Comparison of ENCODE assay signal across 15 cellular contexts in the genomic region with DNA sequence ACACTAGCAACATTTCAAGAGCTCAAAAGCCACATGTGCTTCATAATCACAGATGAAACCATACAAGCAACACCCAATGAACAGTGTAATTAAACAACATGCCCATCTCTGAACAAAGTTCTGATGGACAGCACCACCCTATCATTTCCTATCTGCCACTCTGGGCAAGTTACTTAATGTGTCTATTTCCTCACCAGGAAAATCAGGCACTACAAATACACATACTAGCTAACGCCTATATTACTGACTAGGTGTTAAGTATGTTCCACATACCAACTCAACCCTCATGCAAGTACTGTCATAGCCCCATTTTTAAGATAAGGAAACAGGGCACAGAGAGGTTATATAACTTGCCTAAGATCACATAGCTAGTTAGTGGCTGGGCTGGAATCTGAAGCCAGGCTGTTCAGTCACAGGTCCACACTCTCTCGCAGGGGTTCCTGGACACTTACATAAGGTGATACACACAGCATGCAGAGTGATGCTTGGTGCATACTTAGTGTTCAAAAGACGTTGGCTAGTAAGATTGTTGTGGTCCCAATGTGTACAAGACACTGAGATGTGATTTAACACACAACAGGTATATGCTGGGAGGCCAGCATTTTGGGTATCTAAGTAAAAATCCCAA. TPM values are rescaled to one million over a fixed set of nuclear protein-coding genes. Genes with fewer than 3 reads are reported as not detected.
A peak's percentile ranks its signal among the peaks of the same experiment; 100 is the strongest.
DNase-seq lines count a peak whose midpoint lies in the region; ATAC-seq and TF ChIP-seq lines count a peak whose summit lies in the region.
"Had no signal": no experiment of that assay in that cellular context is flagged by ENCODE, and none has a peak within 500 bp of the region (broad histone marks: within the 10 kb centered on the region; RNA-seq: fewer than 3 reads in every experiment).

No MANE protein-coding gene starts in this region.

- no peak for TF ChIP-seq CTCF in Calu3 (IDR thresholded peaks at IDR 0.05; ENCODE audit: unreplicated experiment)
- TF ChIP-seq CTCF in RWPE2 (IDR thresholded peaks at IDR 0.05; ENCODE audit: poor library complexity, severe bottlenecking): no peak
- TF ChIP-seq CTCF in spleen (IDR thresholded peaks at IDR 0.05 in 8 of 11, conservative IDR thresholded peaks at IDR 0.05 in 3 of 11): no peak
- no peak for TF ChIP-seq CTCF in heart right ventricle (IDR thresholded peaks at IDR 0.05)

- peaks cover 34% of the 10 kb centered on the region for H3K4me1 ChIP-seq in RWPE2 (ENCODE audit: insufficient read depth, poor library complexity, severe bottlenecking)
- H3K4me1 ChIP-seq in spleen: peaks cover 0 to 41% (median 23%) of the 10 kb centered on the region in 6 donors
- peaks cover 0 to 12% (median 0%) of the 10 kb centered on the region in 9 donors for H3K4me1 ChIP-seq in heart right ventricle
- H3K4me1 ChIP-seq: colonic mucosa had no signal

- no peak overlapping the region for H3K4me3 ChIP-seq in RWPE2 (ENCODE audit: severe bottlenecking)
- peak overlapping the region in 1 of 8 donors; percentile 35 for H3K4me3 ChIP-seq in spleen
- H3K4me3 ChIP-seq in heart right ventricle: no peak overlapping the region
- H3K4me3 ChIP-seq: colonic mucosa, MG63, mucosa of descending colon, stomach had no signal

- H3K4me1 Mint-ChIP-seq in Calu3 (ENCODE audit: low read depth, unreplicated experiment) (peaks cover 74% of the 10 kb centered on the region), immature natural killer cell (peaks cover 18 to 26% of the 10 kb centered on the region in 2 donors)

- H3K27me3 Mint-ChIP-seq in Calu3 (ENCODE audit: unreplicated experiment) (no peaks in the 10 kb centered on the region), immature natural killer cell (ENCODE audit: low read depth in 3 of 3) (peaks cover 0 to 6% (median 5%) of the 10 kb centered on the region in 3 donors)
- H3K27me3 Mint-ChIP-seq: activated CD4-positive, alpha-beta memory T cell treated with anti-CD3 and anti-CD28 coated beads for 36 hours; activated naive CD8-positive, alpha-beta T cell had no signal

- no peak for TF ChIP-seq POLR2A in spleen (IDR thresholded peaks at IDR 0.05)

- CTCF ChIA-PET in Calu3 (lab: Charles Lee): no interaction called here

- H3K4me3 Mint-ChIP-seq in Calu3 (ENCODE audit: low read depth, unreplicated experiment) (no peak overlapping the region), immature natural killer cell (no peak overlapping the region)
- H3K4me3 Mint-ChIP-seq: activated CD4-positive, alpha-beta memory T cell treated with anti-CD3 and anti-CD28 coated beads for 36 hours; activated naive CD8-positive, alpha-beta T cell had no signal

- 61 to 83% (median 71%) methylated on average over 3 of the region's 3 CpGs for WGBS in spleen, 5 donors
- 82 to 87% methylated on average over 3 of the region's 3 CpGs for WGBS in heart right ventricle, 2 donors

- ATAC-seq in RWPE2 (ENCODE audit: low read depth) (no peak), GM21526 (IDR thresholded peaks at IDR 0.05; ENCODE audit: low FRiP score, unreplicated experiment) (no peak), HG03571 (IDR thresholded peaks at IDR 0.05; ENCODE audit: unreplicated experiment) (no peak), heart right ventricle (no peak)
- ATAC-seq: left lobe of liver had no signal

- TSS peak; percentile 61 for BruUV-seq in Calu3 (replicated peaks; lab: Mats Ljungman, UMichigan)

- intact Hi-C loops in Calu3 (cut with micrococcal nuclease; ENCODE audit: unreplicated experiment): no loop called here
- intact Hi-C loops in spleen (cut with DNase I; ENCODE audit: low total_unique reads): no loop called here
- intact Hi-C loops in heart right ventricle (cut with DNase I): no loop called here

- DNase-seq in Calu3: no peak
- no peak for DNase-seq in RWPE2 (ENCODE audit: low spot score)
- DNase-seq in immature natural killer cell: no peak
- DNase-seq in spleen: peak; percentile 25
- no peak for DNase-seq in heart right ventricle
- DNase-seq: GOT3, MG63 had no signal

- H3K27me3 ChIP-seq in RWPE2 (ENCODE audit: insufficient read depth, poor library complexity, severe bottlenecking) (no peaks in the 10 kb centered on the region), spleen (replicated peaks in 1 of 7) (no peaks in the 10 kb centered on the region), heart right ventricle (peaks cover 0 to 11% (median 3%) of the 10 kb centered on the region in 7 donors)
- H3K27me3 ChIP-seq: colonic mucosa, MG63, stomach had no signal

- H3K9me3 ChIP-seq in RWPE2 (ENCODE audit: severe bottlenecking) (no peaks in the 10 kb centered on the region), spleen (no peaks in the 10 kb centered on the region), heart right ventricle (no peaks in the 10 kb centered on the region)
- H3K9me3 ChIP-seq: colonic mucosa, MG63, mucosa of descending colon, stomach had no signal

- H3K36me3 ChIP-seq in RWPE2 (ENCODE audit: low read depth) (no peaks in the 10 kb centered on the region; the same call in 1 of the 2 replicates), spleen (no peaks in the 10 kb centered on the region), heart right ventricle (no peaks in the 10 kb centered on the region)
- H3K36me3 ChIP-seq: colonic mucosa, MG63, stomach had no signal

- H3K9me3 Mint-ChIP-seq in Calu3 (ENCODE audit: low read depth, unreplicated experiment) (peaks cover 2% of the 10 kb centered on the region), immature natural killer cell (no peaks in the 10 kb centered on the region)
- H3K9me3 Mint-ChIP-seq: activated CD4-positive, alpha-beta memory T cell treated with anti-CD3 and anti-CD28 coated beads for 36 hours had no signal

- H3K27ac ChIP-seq in RWPE2 (ENCODE audit: poor library complexity, severe bottlenecking): peak overlapping the region; percentile 84
- H3K27ac ChIP-seq in spleen: peak overlapping the region in 3 of 8 donors; percentile 53 to 83 (median 76)
- H3K27ac ChIP-seq in heart right ventricle: peak overlapping the region in 1 of 10 donors; percentile 28
- H3K27ac ChIP-seq: colonic mucosa had no signal

- H3K27ac Mint-ChIP-seq in Calu3 (ENCODE audit: unreplicated experiment): no peak overlapping the region
- H3K27ac Mint-ChIP-seq in immature natural killer cell: peak overlapping the region in 4 of 6 donors; percentile 8 to 91 (median 56)
- H3K27ac Mint-ChIP-seq: activated naive CD8-positive, alpha-beta T cell had no signal

- H3K36me3 Mint-ChIP-seq in Calu3 (ENCODE audit: insufficient read depth, unreplicated experiment) (peaks cover 14% of the 10 kb centered on the region), immature natural killer cell (no peaks in the 10 kb centered on the region)
- H3K36me3 Mint-ChIP-seq: activated CD4-positive, alpha-beta memory T cell treated with anti-CD3 and anti-CD28 coated beads for 36 hours; activated naive CD8-positive, alpha-beta T cell had no signal

RNA-seq across cellular contexts. Expression of a gene that starts 24.2 kb away (rescaled TPM):
- total RNA-seq in Calu3 (2022) (24.3 and 30.6 TPM in 2 replicates), spleen (10 to 100 TPM in 1 of 7 donors, 1 to 10 TPM in 6; 5.1 to 11.0 (median 6.8) TPM), heart right ventricle (under 1 TPM; 0.06 to 0.90 (median 0.22) TPM)
- polyA plus RNA-seq in immature natural killer cell (1 to 10 TPM; 1.6 to 2.5 (median 2.1) TPM), spleen (1 to 10 TPM; 1.3 to 2.2 (median 1.7) TPM), heart right ventricle (under 1 TPM; 0.22 to 0.42 TPM)

RNA-seq across cellular contexts. Expression of a gene that starts 49.2 kb away (rescaled TPM):
- 34.1 and 54.0 TPM in 2 replicates for total RNA-seq in Calu3 (2022)
- 10 to 100 TPM; 34.8 to 95.0 (median 35.9) TPM for polyA plus RNA-seq in immature natural killer cell
- total RNA-seq in spleen: 10 to 100 TPM; 51.5 to 92.9 (median 68.4) TPM
- polyA plus RNA-seq in spleen: 10 to 100 TPM; 11.9 to 23.3 (median 13.9) TPM
- total RNA-seq in heart right ventricle: 10 to 100 TPM in 1 of 10 donors, 1 to 10 TPM in 6, under 1 TPM in 3; 0.47 to 11.2 (median 1.8) TPM
- 1 to 10 TPM in 1 of 2 donors, under 1 TPM in 1; 0.88 to 1.7 TPM for polyA plus RNA-seq in heart right ventricle
